ENCODE assay signal across 1 cellular context in the genomic region with DNA sequence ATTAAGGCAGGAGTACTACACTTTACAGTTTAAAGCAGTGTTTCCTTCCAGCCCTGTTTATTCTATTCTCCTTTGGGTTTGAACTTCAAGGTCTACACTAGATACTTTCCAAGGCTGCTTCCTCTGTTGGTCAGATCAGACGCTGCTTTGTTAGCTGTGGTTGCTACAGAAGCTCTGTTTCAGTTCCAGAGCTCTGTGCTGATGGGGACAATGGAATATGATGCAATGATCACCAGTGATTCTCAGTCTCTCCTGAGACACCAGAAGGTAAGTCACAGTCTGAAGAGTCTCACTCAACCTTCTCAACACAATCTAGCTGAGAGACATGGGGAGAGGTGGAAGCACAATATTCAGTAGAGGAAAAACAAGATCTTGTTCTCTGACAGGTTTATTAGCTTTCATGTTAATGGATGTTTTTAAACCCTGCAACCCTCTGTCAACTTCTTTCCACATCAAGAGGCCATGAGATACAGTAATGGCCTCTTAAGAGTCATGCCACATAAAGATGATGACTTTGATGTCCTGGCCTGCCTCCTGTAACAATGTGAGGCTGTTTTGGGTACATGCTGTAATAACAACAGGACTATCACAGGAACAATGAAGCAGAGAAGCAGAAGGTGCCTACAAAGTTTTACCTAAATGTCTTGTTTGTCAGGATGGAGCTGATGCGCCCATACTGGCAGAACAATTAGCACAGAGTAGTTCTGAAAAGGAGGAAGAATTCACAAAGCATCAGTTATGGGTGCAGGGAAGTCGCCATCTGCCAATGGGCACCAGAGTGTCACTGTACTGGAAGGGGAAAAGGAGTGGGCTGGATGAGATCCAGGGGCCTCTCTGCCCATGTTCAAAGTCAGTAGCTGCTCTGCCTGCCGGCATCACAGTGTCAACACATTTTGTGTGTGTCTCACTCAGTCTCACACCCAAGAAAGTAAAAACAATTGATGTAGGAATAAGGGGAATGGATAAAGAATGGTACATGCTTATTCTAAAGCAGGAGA.
TF ChIP-seq lines count a peak whose summit lies in the region.

No MANE protein-coding gene starts in this region.

TF ChIP-seq in GM23338, 12 proteins besides CTCF, POLR2A, EP300 and RAD21 (continued from another document):
- TF ChIP-seq, protein P1, sequence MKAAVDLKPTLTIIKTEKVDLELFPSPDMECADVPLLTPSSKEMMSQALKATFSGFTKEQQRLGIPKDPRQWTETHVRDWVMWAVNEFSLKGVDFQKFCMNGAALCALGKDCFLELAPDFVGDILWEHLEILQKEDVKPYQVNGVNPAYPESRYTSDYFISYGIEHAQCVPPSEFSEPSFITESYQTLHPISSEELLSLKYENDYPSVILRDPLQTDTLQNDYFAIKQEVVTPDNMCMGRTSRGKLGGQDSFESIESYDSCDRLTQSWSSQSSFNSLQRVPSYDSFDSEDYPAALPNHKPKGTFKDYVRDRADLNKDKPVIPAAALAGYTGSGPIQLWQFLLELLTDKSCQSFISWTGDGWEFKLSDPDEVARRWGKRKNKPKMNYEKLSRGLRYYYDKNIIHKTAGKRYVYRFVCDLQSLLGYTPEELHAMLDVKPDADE (IDR thresholded peaks at IDR 0.05), result no peak
- TF ChIP-seq ZNF462 (CRISPR knock-in tag; IDR thresholded peaks at IDR 0.05) (no peak), POLR2AphosphoS5 (IDR thresholded peaks at IDR 0.05; ENCODE audit: low read depth) (no peak), REST (IDR thresholded peaks at IDR 0.05; ENCODE audit: unreplicated experiment) (no peak)
TF ChIP-seq in GM23338: peak in this region for 0.
